Comparison of ENCODE assay signal across 18 cellular contexts in the genomic region with DNA sequence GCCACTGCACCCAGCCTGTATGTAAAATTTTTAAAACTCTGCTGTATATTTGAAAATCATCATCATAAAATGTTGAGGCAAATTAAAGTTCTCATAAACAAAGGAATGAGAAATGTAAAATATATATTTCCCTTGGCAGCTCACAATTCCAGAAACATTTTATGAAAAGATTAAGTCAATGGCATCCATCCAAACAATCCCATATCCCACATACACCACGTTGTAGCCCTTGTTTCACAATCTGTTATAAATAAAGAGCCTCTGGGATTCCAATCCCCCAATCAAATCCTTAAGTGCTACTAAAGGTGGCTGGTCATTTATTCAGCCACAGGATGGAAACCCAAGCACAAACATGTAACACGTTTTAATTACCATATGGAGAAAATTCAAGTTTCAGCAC. TPM values are rescaled to one million over a fixed set of nuclear protein-coding genes. Genes with fewer than 3 reads are reported as not detected.
DNase-seq lines count a peak whose midpoint lies in the region; TF ChIP-seq lines count a peak whose summit lies in the region.
"Had no signal": no experiment of that assay in that cellular context is flagged by ENCODE, and none has a peak within 500 bp of the region (broad histone marks: within the 10 kb centered on the region; RNA-seq: fewer than 3 reads in every experiment).

No MANE protein-coding gene starts in this region.

- DNase-seq in GM03348 (ENCODE audit: low spot score) (peak; percentile 8), chondrocyte (ENCODE audit: low spot score) (no peak), fibroblast of villous mesenchyme (ENCODE audit: low read depth) (peak; percentile 53), retinal pigment epithelial cell (ENCODE audit: low read depth) (peak; percentile 21), NOMO-1 (lab: John Stamatoyannopoulos, UW; ENCODE audit: unreplicated experiment in 2 of 2) (no peak), posterior vena cava (ENCODE audit: low spot score) (no peak), tibial artery (no peak)
- DNase-seq in activated CD4-positive, alpha-beta T cell treated with anti-CD3 and anti-CD28 coated beads for 1 hour: no peak
- DNase-seq: ACHN; CD4-positive, alpha-beta memory T cell; DMS153; DMS79; GM23248 had no signal

- H3K4me1 Mint-ChIP-seq in chondrocyte (ENCODE audit: low read depth): peaks cover 21% of the 10 kb centered on the region
- H3K4me1 Mint-ChIP-seq: CD14-positive monocyte; CD4-positive, alpha-beta memory T cell had no signal

- H3K4me1 ChIP-seq in tibial artery: peaks cover 0 to 18% (median 0%) of the 10 kb centered on the region in 4 donors
- H3K4me1 ChIP-seq: BLaER1 had no signal

- peaks cover 33 to 53% (median 48%) of the 10 kb centered on the region in 3 donors for H3K36me3 ChIP-seq in tibial artery

- no peak overlapping the region for H3K27ac ChIP-seq in tibial artery
- H3K27ac ChIP-seq: BLaER1, GM23248, HL-60 had no signal

- no peak overlapping the region for H3K4me3 ChIP-seq in fibroblast of villous mesenchyme (ENCODE audit: low read depth, low read length)
- H3K4me3 ChIP-seq in retinal pigment epithelial cell (ENCODE audit: low read length): no peak overlapping the region
- no peak overlapping the region for H3K4me3 ChIP-seq in tibial artery
- H3K4me3 ChIP-seq: BLaER1, GM23248, HAP-1, K562 had no signal

- H3K9me3 ChIP-seq in tibial artery: no peaks in the 10 kb centered on the region
- H3K9me3 ChIP-seq: BLaER1, HAP-1 had no signal

- H3K27me3 ChIP-seq in tibial artery: no peaks in the 10 kb centered on the region
- H3K27me3 ChIP-seq: BLaER1 had no signal

- TF ChIP-seq CTCF in chondrocyte (IDR thresholded peaks at IDR 0.05): no peak
- no peak for TF ChIP-seq CTCF in fibroblast of villous mesenchyme (IDR thresholded peaks at IDR 0.05; ENCODE audit: insufficient read depth, low read depth, low read length)
- TF ChIP-seq CTCF in retinal pigment epithelial cell (conservative IDR thresholded peaks at IDR 0.05; ENCODE audit: low read depth, low read length): no peak
- no peak for TF ChIP-seq CTCF in tibial artery (IDR thresholded peaks at IDR 0.05)

- intact Hi-C loops in posterior vena cava (cut with DNase I): no loop called here
- intact Hi-C loops in tibial artery (cut with DNase I; ENCODE audit: low total_unique reads): no loop called here

- H3K9me3 Mint-ChIP-seq in chondrocyte (ENCODE audit: low read depth): no peaks in the 10 kb centered on the region
- H3K9me3 Mint-ChIP-seq: CD14-positive monocyte; CD4-positive, alpha-beta memory T cell had no signal

- no peak overlapping the region for H3K4me3 Mint-ChIP-seq in chondrocyte (ENCODE audit: unreplicated experiment)
- H3K4me3 Mint-ChIP-seq: CD14-positive monocyte; CD4-positive, alpha-beta memory T cell had no signal

- H3K27me3 Mint-ChIP-seq in chondrocyte (ENCODE audit: low read depth): no peaks in the 10 kb centered on the region
- H3K27me3 Mint-ChIP-seq: CD4-positive, alpha-beta memory T cell had no signal

- peaks cover 42% of the 10 kb centered on the region for H3K36me3 Mint-ChIP-seq in chondrocyte (ENCODE audit: low read depth)

- peak overlapping the region; percentile 83 for H3K27ac Mint-ChIP-seq in chondrocyte (ENCODE audit: unreplicated experiment)
- H3K27ac Mint-ChIP-seq: CD4-positive, alpha-beta memory T cell had no signal

RNA-seq across cellular contexts. Expression of a gene that starts 51.7 kb away (rescaled TPM):
- 102 to 144 TPM (median 142 TPM) in 3 replicates for total RNA-seq in chondrocyte
- 55.4 and 75.1 TPM in 2 replicates for total RNA-seq in fibroblast of villous mesenchyme
- total RNA-seq in posterior vena cava: 10 to 100 TPM; 45.6 to 75.8 TPM

Comparison
In these comparisons a context has a peak if more than half of its experiments do, and no peak if none do; other contexts are left out.
1. DNase-seq: peak in GM03348 (single experiment), fibroblast of villous mesenchyme (single experiment) and retinal pigment epithelial cell (single experiment); none in chondrocyte (single experiment), activated CD4-positive, alpha-beta T cell treated with anti-CD3 and anti-CD28 coated beads for 1 hour (single experiment), NOMO-1 (0 of 2), posterior vena cava (single experiment) and tibial artery (0 of 2).